In genomic region chr1:184800876-184801275, GRCh38 we compare ENCODE assay signal across 21 cellular contexts.
"Had no signal": no experiment of that assay in that cellular context is flagged by ENCODE, and none has a peak within 500 bp of the region (broad histone marks: within the 10 kb centered on the region; RNA-seq: fewer than 3 reads in every experiment).

No MANE protein-coding gene starts in this region.

- H3K27ac ChIP-seq: epithelial cell of prostate, esophagus muscularis mucosa, gastroesophageal sphincter, left ventricle myocardium inferior, lower lobe of right lung, parathyroid adenoma, suprapubic skin, thyroid gland, uterus had no signal

- H3K27me3 ChIP-seq: esophagus muscularis mucosa, gastroesophageal sphincter, sigmoid colon, suprapubic skin, thyroid gland, uterus had no signal

- H3K4me3 ChIP-seq: esophagus muscularis mucosa, gastroesophageal sphincter, left ventricle myocardium inferior, lower lobe of right lung, sigmoid colon, smooth muscle cell, suprapubic skin, thyroid gland, uterus had no signal

- DNase-seq: effector memory CD8-positive, alpha-beta T cell; glutamatergic neuron; immature natural killer cell; kidney; left cardiac atrium; left ventricle myocardium inferior; lower lobe of right lung; midbrain; naive B cell; occipital lobe; sigmoid colon; stimulated activated CD4-positive, alpha-beta T cell treated with anti-CD3 and anti-CD28 coated beads, Interleukin-2, amount 100 ng/mL, for 48 hours; stimulated activated naive CD8-positive, alpha-beta T cell treated with anti-CD3 and anti-CD28 coated beads, Interleukin-15, Interleukin-2, amounts not matched to agents 100 U/mL and 50 U/mL, for 24 hours; uterus had no signal

- ATAC-seq: effector memory CD8-positive, alpha-beta T cell; gastroesophageal sphincter; left cardiac atrium; lower lobe of right lung; stimulated activated naive CD8-positive, alpha-beta T cell treated with anti-CD3 and anti-CD28 coated beads, Interleukin-15, Interleukin-2, amounts not matched to agents 100 U/mL and 50 U/mL, for 24 hours had no signal

- H3K36me3 ChIP-seq: thyroid gland, uterus had no signal

- H3K4me1 ChIP-seq: parathyroid adenoma, thyroid gland had no signal

- H3K9me3 ChIP-seq: esophagus muscularis mucosa, gastroesophageal sphincter, left ventricle myocardium inferior, lower lobe of right lung, sigmoid colon, suprapubic skin, thyroid gland, uterus had no signal
